10 cellular contexts compared by ENCODE assay signal in the genomic region with DNA sequence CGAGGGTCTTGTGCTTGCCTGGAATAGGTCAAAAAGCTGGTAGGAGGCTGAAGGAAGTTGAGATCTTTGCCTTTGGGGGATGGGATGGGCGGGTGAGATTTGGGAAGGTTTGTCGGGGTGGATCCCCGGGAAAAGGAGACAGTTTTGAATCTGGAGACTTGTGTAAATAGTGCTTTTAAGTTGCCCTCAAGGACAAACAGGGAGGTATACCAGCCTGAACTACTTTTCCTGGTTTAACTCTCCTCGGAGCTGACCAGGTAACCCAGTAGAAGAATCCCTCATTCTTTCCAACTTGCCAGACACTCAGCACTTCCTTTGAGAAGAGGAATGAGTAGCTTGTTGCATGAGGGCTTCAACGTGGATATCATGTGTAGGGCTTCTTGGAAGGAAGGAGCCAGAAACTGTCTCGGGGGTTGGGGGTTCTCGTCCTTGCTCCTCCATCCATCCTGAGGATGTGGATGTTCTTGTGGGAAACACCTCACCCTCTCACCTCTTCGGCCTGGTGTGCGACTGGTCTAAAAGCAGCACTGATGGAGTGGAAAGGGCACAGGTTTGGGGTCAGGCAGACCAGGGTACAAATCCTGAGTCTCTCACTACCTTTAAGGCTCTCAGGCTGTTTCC. TPM values are rescaled to one million over a fixed set of nuclear protein-coding genes. Genes with fewer than 3 reads are reported as not detected.
DNase-seq lines count a peak whose midpoint lies in the region; ATAC-seq and TF ChIP-seq lines count a peak whose summit lies in the region.
"Had no signal": no experiment of that assay in that cellular context is flagged by ENCODE, and none has a peak within 500 bp of the region (broad histone marks: within the 10 kb centered on the region; RNA-seq: fewer than 3 reads in every experiment).

No MANE protein-coding gene starts in this region.

- H3K4me3 ChIP-seq in right atrium auricular region (peak overlapping the region; percentile 58 to 70), mesenchymal stem cell (ENCODE audit: insufficient read depth in 1 of 2, low read depth in 1 of 2, low read length in 2 of 2) (peak overlapping the region; percentile 8 to 77), vagina (peak overlapping the region; percentile 5 to 81)

- WGBS in mesenchymal stem cell = 31% methylated on average over 7 of the region's 10 CpGs

- ATAC-seq in left cardiac atrium = no peak

- no peak overlapping the region for H2AK5ac ChIP-seq in mesenchymal stem cell (ENCODE audit: low read length, severe bottlenecking)

- no peak overlapping the region for H2BK15ac ChIP-seq in mesenchymal stem cell (ENCODE audit: low read depth, poor library complexity, severe bottlenecking)

- H2AFZ ChIP-seq in mesenchymal stem cell (ENCODE audit: low read depth, low read length) = no peak overlapping the region

- TF ChIP-seq CTCF in right atrium auricular region (IDR thresholded peaks at IDR 0.05) = no peak
- TF ChIP-seq CTCF in vagina (IDR thresholded peaks at IDR 0.05) = no peak

- intact Hi-C loops in left cardiac atrium (cut with DNase I) = loop anchor here in 1 of 2 donors (5.0 kb wide), 2 partner anchors 36 to 71 kb away; no protein-coding TSS in a partner anchor
- intact Hi-C loops in vagina (cut with DNase I) = no loop called here

- no peak overlapping the region for H4K91ac ChIP-seq in mesenchymal stem cell (ENCODE audit: low read length)

- H3K4ac ChIP-seq in mesenchymal stem cell (ENCODE audit: low read depth in 1 of 2, low read length in 2 of 2) = peak overlapping the region in 1 of 2 experiments; percentile 24

- H3K27me3 ChIP-seq in right atrium auricular region (no peaks in the 10 kb centered on the region), mesenchymal stem cell (ENCODE audit: control insufficient read depth in 1 of 2, insufficient read depth in 1 of 2, low read length in 2 of 2) (no peaks in the 10 kb centered on the region), vagina (no peaks in the 10 kb centered on the region)

- DNase-seq in right atrium auricular region (ENCODE audit: low spot score) (no peak), left cardiac atrium (no peak), T47D (ENCODE audit: low read depth in 1 of 2, low spot score in 1 of 2) (peak; percentile 28 to 35), mesenchymal stem cell (peak; percentile 48), vagina (ENCODE audit: extremely low spot score in 2 of 2) (no peak), SIG-M5 treated with dmso at 0.1 percent for 504 hours (lab: John Stamatoyannopoulos, UW; ENCODE audit: unreplicated experiment) (no peak), GOT3 (lab: John Stamatoyannopoulos, UW) (no peak)
- no peak for DNase-seq in activated CD4-positive, alpha-beta T cell treated with anti-CD3 and anti-CD28 coated beads, Interleukin-2, amount 50 U/mL, for 1 hour
- DNase-seq: NCI-H345 had no signal

- in situ Hi-C loops in T47D (cut with HindIII; ENCODE audit: low pct_unique_long_range_greater_than_20kb, low sequenced_read_pairs) = no loop called here

- H3K18ac ChIP-seq in mesenchymal stem cell (ENCODE audit: low read depth in 1 of 2, low read length in 2 of 2) = peak overlapping the region in 1 of 2 experiments; percentile 9

- H3K9me3 ChIP-seq in right atrium auricular region (no peaks in the 10 kb centered on the region), mesenchymal stem cell (ENCODE audit: control insufficient read depth, low read length) (no peaks in the 10 kb centered on the region), vagina (no peaks in the 10 kb centered on the region)

- no peak overlapping the region for H2BK120ac ChIP-seq in mesenchymal stem cell (ENCODE audit: low read depth, low read length)

- no peak overlapping the region for H3K23ac ChIP-seq in mesenchymal stem cell (ENCODE audit: low read length in 2 of 2)

- H4K8ac ChIP-seq in mesenchymal stem cell (ENCODE audit: low read length) = no peak overlapping the region

- peak overlapping the region in 1 of 2 experiments; percentile 37 for H2BK12ac ChIP-seq in mesenchymal stem cell (ENCODE audit: low read length in 2 of 2)

- H3K36me3 ChIP-seq in right atrium auricular region (no peaks in the 10 kb centered on the region), mesenchymal stem cell (ENCODE audit: control insufficient read depth in 1 of 2, insufficient read depth in 2 of 2, low read depth in 1 of 2, low read length in 2 of 2) (no peaks in the 10 kb centered on the region), vagina (no peaks in the 10 kb centered on the region)

- peaks cover 11% of the 10 kb centered on the region for H3K79me1 ChIP-seq in mesenchymal stem cell (replicated peaks; ENCODE audit: low read length, poor library complexity, severe bottlenecking)

- H3K27ac ChIP-seq in right atrium auricular region (peak overlapping the region; percentile 70 to 94), mesenchymal stem cell (ENCODE audit: low read length, poor library complexity, severe bottlenecking) (peak overlapping the region; percentile 70), vagina (no peak overlapping the region)

- H3K14ac ChIP-seq in mesenchymal stem cell (ENCODE audit: low read length in 2 of 2) = no peak overlapping the region

- no peak for TF ChIP-seq POLR2A in vagina (IDR thresholded peaks at IDR 0.05)

- peak overlapping the region; percentile 80 for H3K9ac ChIP-seq in mesenchymal stem cell (ENCODE audit: low read length)

- H3K4me1 ChIP-seq in right atrium auricular region (peaks cover 0 to 52% of the 10 kb centered on the region in 2 donors), mesenchymal stem cell (ENCODE audit: control insufficient read depth, insufficient read depth, low read depth, low read length) (peaks cover 35% of the 10 kb centered on the region), vagina (peaks cover 33% of the 10 kb centered on the region)

- peak overlapping the region; percentile 78 for H3K4me2 ChIP-seq in mesenchymal stem cell (ENCODE audit: low read length, poor library complexity, severe bottlenecking)

- no peak overlapping the region for H2BK5ac ChIP-seq in mesenchymal stem cell (ENCODE audit: low read depth, low read length, poor library complexity, severe bottlenecking)

RNA-seq across cellular contexts. Expression of gene TEAD4, which starts 1.9 kb away (rescaled TPM):
- 10 to 100 TPM; 12.9 to 41.5 TPM for total RNA-seq in right atrium auricular region
- 10 to 100 TPM; 16.9 to 31.2 TPM for total RNA-seq in left cardiac atrium
- 16.1 TPM for polyA plus RNA-seq in mesenchymal stem cell (2013, experiment 1 of 2)
- polyA plus RNA-seq in mesenchymal stem cell (2013, experiment 2 of 2) = 16.1 TPM
- total RNA-seq in vagina = 18.7 TPM
- total RNA-seq: mononuclear cell had no signal

Comparison
In these comparisons a context has a peak if more than half of its experiments do, and no peak if none do; other contexts are left out.
1. DNase-seq: peak in T47D (2 of 2) and mesenchymal stem cell (single experiment); none in right atrium auricular region (single experiment), left cardiac atrium (single experiment), vagina (0 of 2), SIG-M5 treated with dmso at 0.1 percent for 504 hours (single experiment), GOT3 (single experiment) and activated CD4-positive, alpha-beta T cell treated with anti-CD3 and anti-CD28 coated beads, Interleukin-2, amount 50 U/mL, for 1 hour (single experiment).
2. Peak in every context shown above with its lines, with median percentiles within 50 percentile points of each other: H3K4me3 ChIP-seq.